In the genomic region with DNA sequence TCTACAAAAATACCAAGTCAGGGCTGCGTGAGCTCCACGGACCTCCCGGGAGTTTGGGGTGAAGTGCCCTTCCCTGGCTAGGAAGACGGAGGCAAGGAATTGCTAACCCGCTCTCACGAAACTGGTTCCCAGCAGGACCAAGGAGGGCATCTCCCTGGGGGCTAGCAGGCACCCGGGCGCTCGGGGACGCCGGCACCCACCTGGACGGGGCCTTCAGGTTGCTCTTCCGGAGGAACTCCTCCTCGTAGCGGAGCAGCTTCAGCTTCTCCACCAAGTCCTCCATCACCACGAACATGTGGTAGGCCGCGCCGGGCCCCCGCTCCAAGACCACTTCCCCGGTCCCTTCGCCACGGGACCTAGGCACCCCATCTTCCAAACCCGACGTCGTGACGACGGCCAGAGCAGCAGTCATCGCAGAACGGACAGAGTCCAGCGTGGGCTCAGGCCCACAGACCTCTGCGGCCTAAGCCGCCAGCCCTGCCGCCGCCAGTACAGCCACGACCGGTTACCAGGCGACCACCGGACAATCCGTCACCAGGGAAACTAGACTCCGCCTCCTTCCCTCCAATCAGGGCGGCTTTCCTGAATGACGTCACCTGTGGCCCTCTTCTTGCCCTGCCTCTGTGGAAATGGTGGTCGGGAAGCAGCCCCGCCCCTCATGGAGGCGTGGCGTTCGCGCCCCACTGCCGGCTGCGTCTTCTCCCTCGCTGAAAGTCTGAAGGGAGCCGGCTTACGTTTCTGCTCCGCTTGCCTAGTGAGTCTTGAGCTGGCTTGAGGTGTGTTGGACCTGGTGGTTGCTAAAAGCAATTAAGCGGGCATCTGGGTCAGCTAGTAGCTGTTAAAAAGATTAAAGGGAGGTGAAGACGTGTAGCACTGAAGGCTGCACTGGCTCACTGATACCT, we compare ENCODE assay signal across 8 cellular contexts. TPM values are rescaled to one million over a fixed set of nuclear protein-coding genes. Genes with fewer than 3 reads are reported as not detected.
DNase-seq lines count a peak whose midpoint lies in the region; ATAC-seq and TF ChIP-seq lines count a peak whose summit lies in the region.

A gene with protein sequence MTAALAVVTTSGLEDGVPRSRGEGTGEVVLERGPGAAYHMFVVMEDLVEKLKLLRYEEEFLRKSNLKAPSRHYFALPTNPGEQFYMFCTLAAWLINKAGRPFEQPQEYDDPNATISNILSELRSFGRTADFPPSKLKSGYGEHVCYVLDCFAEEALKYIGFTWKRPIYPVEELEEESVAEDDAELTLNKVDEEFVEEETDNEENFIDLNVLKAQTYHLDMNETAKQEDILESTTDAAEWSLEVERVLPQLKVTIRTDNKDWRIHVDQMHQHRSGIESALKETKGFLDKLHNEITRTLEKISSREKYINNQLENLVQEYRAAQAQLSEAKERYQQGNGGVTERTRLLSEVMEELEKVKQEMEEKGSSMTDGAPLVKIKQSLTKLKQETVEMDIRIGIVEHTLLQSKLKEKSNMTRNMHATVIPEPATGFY (minus strand): TSS at position 514 of the 902 bp plus-strand sequence. CDS start 102 bp downstream, at position 412.

- TSS peak; percentile 64 for BruUV-seq in PC-3 (replicated peaks; lab: Mats Ljungman, UMichigan)

- DNase-seq in DMS 273 treated with DMSO at 0.1 percent for 48 hours (lab: John Stamatoyannopoulos, UW) (peak; percentile 98), PC-3 (peak; percentile 98), epithelial cell of proximal tubule (ENCODE audit: low read depth) (peak; percentile 73), mucosa of gallbladder (ENCODE audit: low spot score) (peak; percentile 98)
- DNase-seq in activated T-cell treated with anti-CD3 and anti-CD28 coated beads, Interleukin-2, amount 50 U/mL, for 1 hour, result peak; percentile 95
- DNase-seq in stimulated activated CD8-positive, alpha-beta memory T cell treated with anti-CD3 and anti-CD28 coated beads, Interleukin-4, amount 100 ng/mL, for 4 hours (ENCODE audit: low read depth in 2 of 2, low spot score in 1 of 2), result peak; percentile 89 to 92

- intact Hi-C loops in PC-3 (cut with micrococcal nuclease), result loop anchor here (1.0 to 5.0 kb wide), 8 partner anchors 90 to 327 kb away; a partner anchor contains a TSS

- H3K79me2 ChIP-seq in PC-3 (ENCODE audit: low read length), result peaks cover 29% of the 10 kb centered on the region

- H3K27ac ChIP-seq in PC-3 (ENCODE audit: low read length), result no peak within 1 kb of the TSS; the same call in 1 of the 2 replicates

- H4K20me1 ChIP-seq in PC-3 (ENCODE audit: low read length), result no peaks in the 10 kb centered on the region

- no peaks in the 10 kb centered on the region for H3K9me3 ChIP-seq in PC-3 (ENCODE audit: low read length)

- peak within 1 kb of the TSS; percentile 79 for H3K9ac ChIP-seq in PC-3 (ENCODE audit: low read length)

- peak within 1 kb of the TSS; percentile 89 for H3K4me3 ChIP-seq in PC-3 (ENCODE audit: low read length)
- H3K4me3 ChIP-seq in epithelial cell of proximal tubule (ENCODE audit: low read depth, low read length), result peak within 1 kb of the TSS; percentile 85

- no peaks in the 10 kb centered on the region for H3K9me2 ChIP-seq in PC-3 (replicated peaks; ENCODE audit: low read length)

- H3F3A ChIP-seq in PC-3 (ENCODE audit: low read length, unreplicated experiment), result no peaks in the 10 kb centered on the region

- H2AFZ ChIP-seq in PC-3 (ENCODE audit: low read length), result peak within 1 kb of the TSS; percentile 94

- peaks cover 42% of the 10 kb centered on the region for H3K4me1 ChIP-seq in PC-3 (ENCODE audit: insufficient read depth, low read length)

- POLR2A ChIA-PET in PC-3 (lab: Charles Lee; ENCODE audit: unreplicated experiment), result interaction anchor here (0.6 to 1.0 kb wide), 3 partner anchors 44 to 340 kb away, joined by 3 to 4 read pairs (median 3); no protein-coding TSS in a partner anchor

- TF ChIP-seq CTCF in PC-3 (conservative IDR thresholded peaks at IDR 0.05; ENCODE audit: low read depth, low read length) (no peak), epithelial cell of proximal tubule (conservative IDR thresholded peaks at IDR 0.05; ENCODE audit: low read depth, low read length) (no peak)

- H3K27me3 ChIP-seq in PC-3 (ENCODE audit: low read length), result no peaks in the 10 kb centered on the region

- H3K4me2 ChIP-seq in PC-3 (ENCODE audit: low read length), result peak within 1 kb of the TSS; percentile 91

- CTCF ChIA-PET in PC-3 (lab: Charles Lee), result interaction anchor here (0.6 kb wide), 2 partner anchors 644 to 801 kb away, joined by 3 read pairs; no protein-coding TSS in a partner anchor

- no peak for TF ChIP-seq RAD21 in Ishikawa (IDR thresholded peaks at IDR 0.05; ENCODE audit: low read depth)

- ATAC-seq in GM21576 (IDR thresholded peaks at IDR 0.05; ENCODE audit: unreplicated experiment) (peak; percentile 93), PC-3 (peak; percentile 89)

- no peak for TF ChIP-seq EP300 in Ishikawa (IDR thresholded peaks at IDR 0.05; ENCODE audit: borderline replicate concordance)

- no peaks in the 10 kb centered on the region for H3K36me3 ChIP-seq in PC-3 (ENCODE audit: low read depth, low read length)

TF ChIP-seq in Ishikawa, 13 proteins besides CTCF, POLR2A, EP300 and RAD21:
- TF ChIP-seq TCF12 (IDR thresholded peaks at IDR 0.05; ENCODE audit: low read depth) (no peak), NFIC (IDR thresholded peaks at IDR 0.05) (no peak), CREB1 (IDR thresholded peaks at IDR 0.05; ENCODE audit: low read depth) (peak; percentile 44; the same call in 1 of the 2 replicates)
- TF ChIP-seq, protein P1, sequence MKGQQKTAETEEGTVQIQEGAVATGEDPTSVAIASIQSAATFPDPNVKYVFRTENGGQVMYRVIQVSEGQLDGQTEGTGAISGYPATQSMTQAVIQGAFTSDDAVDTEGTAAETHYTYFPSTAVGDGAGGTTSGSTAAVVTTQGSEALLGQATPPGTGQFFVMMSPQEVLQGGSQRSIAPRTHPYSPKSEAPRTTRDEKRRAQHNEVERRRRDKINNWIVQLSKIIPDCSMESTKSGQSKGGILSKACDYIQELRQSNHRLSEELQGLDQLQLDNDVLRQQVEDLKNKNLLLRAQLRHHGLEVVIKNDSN (IDR thresholded peaks at IDR 0.05), result no peak
- TF ChIP-seq, protein P2, sequence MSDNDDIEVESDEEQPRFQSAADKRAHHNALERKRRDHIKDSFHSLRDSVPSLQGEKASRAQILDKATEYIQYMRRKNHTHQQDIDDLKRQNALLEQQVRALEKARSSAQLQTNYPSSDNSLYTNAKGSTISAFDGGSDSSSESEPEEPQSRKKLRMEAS (IDR thresholded peaks at IDR 0.05), result peak; percentile 73

RNA-seq across cellular contexts. Expression of the gene that starts here (rescaled TPM):
- total RNA-seq in PC-3 (2014; rRNA removed) (46.0 and 54.0 TPM in 2 replicates), epithelial cell of proximal tubule (58.4 and 64.2 TPM in 2 replicates), mucosa of gallbladder (51.1 TPM)
